Comparison of ENCODE assay signal across 25 cellular contexts in the genomic region with DNA sequence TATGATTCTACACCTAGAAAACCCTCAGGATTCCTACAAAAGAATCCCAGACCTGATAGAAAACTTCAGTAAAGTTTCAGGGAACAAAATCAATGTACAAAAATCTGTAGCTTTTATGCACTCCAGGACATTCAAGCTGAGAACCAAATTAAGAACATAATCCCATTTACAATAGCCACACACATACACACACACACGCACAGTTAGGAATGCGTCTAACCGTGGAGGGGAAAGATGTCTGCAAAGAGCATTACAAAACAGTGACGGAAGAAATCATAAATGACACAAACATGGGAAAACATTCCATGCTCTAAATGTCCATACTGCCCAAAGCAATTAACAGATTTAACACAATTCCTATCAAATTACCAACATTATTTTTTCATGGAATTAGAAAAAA.
"Had no signal": no experiment of that assay in that cellular context is flagged by ENCODE, and none has a peak within 500 bp of the region (broad histone marks: within the 10 kb centered on the region; RNA-seq: fewer than 3 reads in every experiment).

No MANE protein-coding gene starts in this region.

- H3K9me3 ChIP-seq: ascending aorta, breast epithelium had no signal

- H3K27me3 ChIP-seq: ascending aorta, breast epithelium, cardiac muscle cell, dorsolateral prefrontal cortex had no signal

- DNase-seq: activated CD4-positive, alpha-beta memory T cell treated with anti-CD3 and anti-CD28 coated beads for 36 hours; activated CD4-positive, alpha-beta T cell treated with anti-CD3 and anti-CD28 coated beads for 36 hours; activated CD4-positive, alpha-beta T cell treated with anti-CD3 and anti-CD28 coated beads, Interleukin-2, amount 10 ng/mL, durations not matched to agents 24 days and 14 days; activated CD4-positive, CD25-positive, alpha-beta regulatory T cell; activated CD4-positive, CD25-positive, alpha-beta regulatory T cell treated with anti-CD3 and anti-CD28 coated beads, Interleukin-2, amount 50 U/mL, for 72 hours; activated CD8-positive, alpha-beta memory T cell treated with anti-CD3 and anti-CD28 coated beads, Interleukin-2, amount 10 ng/mL, durations not matched to agents 7 days and 5 days; activated CD8-positive, alpha-beta memory T cell treated with anti-CD3 and anti-CD28 coated beads, Interleukin-2, amount 50 U/mL, for 4 hours; activated CD8-positive, alpha-beta T cell treated with anti-CD3 and anti-CD28 coated beads, Interleukin-2, amount 10 ng/mL, durations not matched to agents 7 days and 5 days; activated gamma-delta T cell; activated naive CD4-positive, alpha-beta T cell; activated naive CD4-positive, alpha-beta T cell treated with anti-CD3 and anti-CD28 coated beads, Interleukin-2, amount 10 ng/mL, durations not matched to agents 7 days and 5 days; activated naive CD8-positive, alpha-beta T cell treated with anti-CD3 and anti-CD28 coated beads, Interleukin-2, amount 10 ng/mL, durations not matched to agents 7 days and 5 days; activated T-cell treated with anti-CD3 and anti-CD28 coated beads, Interleukin-2, amount 50 U/mL, for 1 hour; activated T-cell treated with anti-CD3 and anti-CD28 coated beads, Interleukin-2, amount 50 U/mL, for 48 hours; central memory CD4-positive, alpha-beta T cell; cerebellar nuclear complex; dorsolateral prefrontal cortex; effector memory CD4-positive, alpha-beta T cell; endodermal cell; head of caudate nucleus; T-helper 9 cell had no signal

- H3K4me3 ChIP-seq: ascending aorta, breast epithelium, cardiac muscle cell, coronary artery, dorsolateral prefrontal cortex had no signal

- H3K36me3 ChIP-seq: ascending aorta, breast epithelium, cardiac muscle cell had no signal

- H3K4me1 ChIP-seq: breast epithelium had no signal
